Comparison of ENCODE assay signal across 8 cellular contexts in genomic region chr10:132588301-132589013, GRCh38. TPM values are rescaled to one million over a fixed set of nuclear protein-coding genes. Genes with fewer than 3 reads are reported as not detected.
DNase-seq lines count a peak whose midpoint lies in the region; FAIRE-seq and TF ChIP-seq lines count a peak whose summit lies in the region.

No MANE protein-coding gene starts in this region.

- peak overlapping the region; percentile 50 for H3K27ac Mint-ChIP-seq in neural crest cell (ENCODE audit: unreplicated experiment)

- FAIRE-seq in HTR-8/SVneo (lab: Jason Lieb, UNC) = no peak

- TF ChIP-seq CTCF in GM10266 (IDR thresholded peaks at IDR 0.05; ENCODE audit: control insufficient read depth, insufficient read depth, low read depth, missing control alignments) (no peak), colonic mucosa (IDR thresholded peaks at IDR 0.05) (no peak), neural crest cell (conservative IDR thresholded peaks at IDR 0.05) (no peak)

- DNase-seq in GM10266 (ENCODE audit: extremely low spot score) = peak; percentile 69
- peak; percentile 49 for DNase-seq in NAMALWA (ENCODE audit: low spot score)
- DNase-seq in colonic mucosa = peak; percentile 26
- DNase-seq in neural crest cell (ENCODE audit: low read depth, low spot score) = no peak
- no peak for DNase-seq in DMS 273 (lab: John Stamatoyannopoulos, UW; ENCODE audit: unreplicated experiment)
- DNase-seq in HTR-8/SVneo (ENCODE audit: insufficient read length, low spot score) = no peak
- DNase-seq in DMS 273 treated with DMSO at 0.1 percent for 48 hours (lab: John Stamatoyannopoulos, UW) = no peak
- no peak for DNase-seq in NCI-H446 (lab: John Stamatoyannopoulos, UW)

- peaks cover 2% of the 10 kb centered on the region for H3K36me3 Mint-ChIP-seq in neural crest cell (ENCODE audit: low read depth)

- no peaks in the 10 kb centered on the region for H3K27me3 Mint-ChIP-seq in neural crest cell (ENCODE audit: low read depth)

- H3K27me3 ChIP-seq in colonic mucosa = no peaks in the 10 kb centered on the region

- intact Hi-C loops in colonic mucosa (cut with DNase I) = no loop called here

- H3K4me3 Mint-ChIP-seq in neural crest cell = no peak overlapping the region

- peaks cover 48% of the 10 kb centered on the region for H3K4me1 Mint-ChIP-seq in neural crest cell

- no peaks in the 10 kb centered on the region for H3K9me3 Mint-ChIP-seq in neural crest cell

- H3K9ac ChIP-seq in colonic mucosa (ENCODE audit: low read depth in 2 of 2, low read length in 2 of 2) = no peak overlapping the region

- H3K4me3 ChIP-seq in colonic mucosa = no peak overlapping the region

- H3K4me1 ChIP-seq in colonic mucosa = peaks cover 32% of the 10 kb centered on the region

- H3K27ac ChIP-seq in colonic mucosa = peak overlapping the region; percentile 46

- no peaks in the 10 kb centered on the region for H3K36me3 ChIP-seq in colonic mucosa

- no peaks in the 10 kb centered on the region for H3K9me3 ChIP-seq in colonic mucosa

RNA-seq across cellular contexts. Expression of gene INPP5A, which starts 50.9 kb away (rescaled TPM):
- total RNA-seq in colonic mucosa (10 to 100 TPM; 29.9 to 41.5 TPM), neural crest cell (34.8 and 35.4 TPM in 2 replicates)

Comparison
In these comparisons a context has a peak if more than half of its experiments do, and no peak if none do; other contexts are left out.
1. DNase-seq: peak in GM10266 (single experiment), NAMALWA (single experiment) and colonic mucosa (single experiment); none in neural crest cell (single experiment), DMS 273 (single experiment), HTR-8/SVneo (single experiment), DMS 273 treated with DMSO at 0.1 percent for 48 hours (single experiment) and NCI-H446 (0 of 2).